ENCODE assay signal across 26 cellular contexts in genomic region chr17:2503627-2504026, GRCh38.
"Had no signal": no experiment of that assay in that cellular context is flagged by ENCODE, and none has a peak within 500 bp of the region (broad histone marks: within the 10 kb centered on the region; RNA-seq: fewer than 3 reads in every experiment).

No MANE protein-coding gene starts in this region.

- DNase-seq: activated CD4-positive, alpha-beta memory T cell treated with anti-CD3 and anti-CD28 coated beads, Interleukin-2, amount 10 ng/mL, durations not matched to agents 7 days and 5 days; activated CD4-positive, alpha-beta T cell treated with anti-CD3 and anti-CD28 coated beads for 36 hours; activated CD4-positive, alpha-beta T cell treated with anti-CD3 and anti-CD28 coated beads, Interleukin-2, amount 50 U/mL, for 1 hour; activated CD4-positive, CD25-positive, alpha-beta regulatory T cell; activated gamma-delta T cell; activated naive CD4-positive, alpha-beta T cell treated with anti-CD3 and anti-CD28 coated beads for 36 hours; activated T-cell treated with anti-CD3 and anti-CD28 coated beads for 4 hours; activated T-cell treated with anti-CD3 and anti-CD28 coated beads, Interleukin-2, amount 50 U/mL, for 48 hours; amygdala; brain microvascular endothelial cell; MG63; NCI-H1105; NCI-H1436; NCI-H1694 treated with DMSO at 0.1 percent for 48 hours; NCI-H2029 treated with DMSO at 0.1 percent for 48 hours; NCI-H345; NCI-H510A; NCI-H69; NK-92 treated with Interleukin-12 subunit alpha and Interleukin-12 subunit beta, amount 100 ng/mL, for 24 hours; OCI-M1; Right ventricle myocardium superior; SJCRH30; T-helper 17 cell; T-helper 9 cell had no signal

- ATAC-seq: activated CD4-positive, alpha-beta T cell treated with anti-CD3 and anti-CD28 coated beads for 36 hours; activated T-helper 17 cell treated with anti-CD3 and anti-CD28 coated beads, Interleukin-2, amount 50 U/mL, for 72 hours; Panc1; T-helper 17 cell had no signal
